In the genomic region with DNA sequence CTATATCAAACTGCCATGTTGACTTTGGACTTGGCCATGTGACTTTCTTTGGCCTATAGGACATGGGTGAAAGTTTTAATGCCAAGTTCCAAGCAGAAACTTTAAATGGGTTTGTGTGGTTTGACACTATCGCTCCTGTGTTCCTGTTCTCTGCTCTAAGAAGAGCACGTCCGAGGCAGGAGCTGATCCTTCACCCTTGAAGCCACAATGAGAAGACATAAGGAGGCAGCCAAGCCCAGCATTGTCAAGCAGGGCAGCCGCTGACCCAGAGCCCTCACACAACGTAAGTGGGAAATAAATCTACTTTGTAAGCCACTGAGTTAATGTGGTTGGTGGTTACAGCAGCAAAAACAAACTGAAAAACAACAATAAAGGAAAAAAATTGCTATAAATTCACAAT, we compare ENCODE assay signal across 2 cellular contexts.
A peak's percentile ranks its signal among the peaks of the same experiment; 100 is the strongest.
TF ChIP-seq lines count a peak whose summit lies in the region.

No MANE protein-coding gene starts in this region.

TF ChIP-seq in HepG2, 621 proteins besides CTCF, POLR2A, EP300 and RAD21:
- peak; percentile 68 for TF ChIP-seq MNT (IDR thresholded peaks at IDR 0.05)
- TF ChIP-seq, protein P1, sequence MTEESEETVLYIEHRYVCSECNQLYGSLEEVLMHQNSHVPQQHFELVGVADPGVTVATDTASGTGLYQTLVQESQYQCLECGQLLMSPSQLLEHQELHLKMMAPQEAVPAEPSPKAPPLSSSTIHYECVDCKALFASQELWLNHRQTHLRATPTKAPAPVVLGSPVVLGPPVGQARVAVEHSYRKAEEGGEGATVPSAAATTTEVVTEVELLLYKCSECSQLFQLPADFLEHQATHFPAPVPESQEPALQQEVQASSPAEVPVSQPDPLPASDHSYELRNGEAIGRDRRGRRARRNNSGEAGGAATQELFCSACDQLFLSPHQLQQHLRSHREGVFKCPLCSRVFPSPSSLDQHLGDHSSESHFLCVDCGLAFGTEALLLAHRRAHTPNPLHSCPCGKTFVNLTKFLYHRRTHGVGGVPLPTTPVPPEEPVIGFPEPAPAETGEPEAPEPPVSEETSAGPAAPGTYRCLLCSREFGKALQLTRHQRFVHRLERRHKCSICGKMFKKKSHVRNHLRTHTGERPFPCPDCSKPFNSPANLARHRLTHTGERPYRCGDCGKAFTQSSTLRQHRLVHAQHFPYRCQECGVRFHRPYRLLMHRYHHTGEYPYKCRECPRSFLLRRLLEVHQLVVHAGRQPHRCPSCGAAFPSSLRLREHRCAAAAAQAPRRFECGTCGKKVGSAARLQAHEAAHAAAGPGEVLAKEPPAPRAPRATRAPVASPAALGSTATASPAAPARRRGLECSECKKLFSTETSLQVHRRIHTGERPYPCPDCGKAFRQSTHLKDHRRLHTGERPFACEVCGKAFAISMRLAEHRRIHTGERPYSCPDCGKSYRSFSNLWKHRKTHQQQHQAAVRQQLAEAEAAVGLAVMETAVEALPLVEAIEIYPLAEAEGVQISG (CRISPR knock-in tag; IDR thresholded peaks at IDR 0.05) = no peak

TF ChIP-seq in GM12878, 131 proteins besides CTCF, POLR2A, EP300 and RAD21 (continued from another document):
- TF ChIP-seq, protein P2, sequence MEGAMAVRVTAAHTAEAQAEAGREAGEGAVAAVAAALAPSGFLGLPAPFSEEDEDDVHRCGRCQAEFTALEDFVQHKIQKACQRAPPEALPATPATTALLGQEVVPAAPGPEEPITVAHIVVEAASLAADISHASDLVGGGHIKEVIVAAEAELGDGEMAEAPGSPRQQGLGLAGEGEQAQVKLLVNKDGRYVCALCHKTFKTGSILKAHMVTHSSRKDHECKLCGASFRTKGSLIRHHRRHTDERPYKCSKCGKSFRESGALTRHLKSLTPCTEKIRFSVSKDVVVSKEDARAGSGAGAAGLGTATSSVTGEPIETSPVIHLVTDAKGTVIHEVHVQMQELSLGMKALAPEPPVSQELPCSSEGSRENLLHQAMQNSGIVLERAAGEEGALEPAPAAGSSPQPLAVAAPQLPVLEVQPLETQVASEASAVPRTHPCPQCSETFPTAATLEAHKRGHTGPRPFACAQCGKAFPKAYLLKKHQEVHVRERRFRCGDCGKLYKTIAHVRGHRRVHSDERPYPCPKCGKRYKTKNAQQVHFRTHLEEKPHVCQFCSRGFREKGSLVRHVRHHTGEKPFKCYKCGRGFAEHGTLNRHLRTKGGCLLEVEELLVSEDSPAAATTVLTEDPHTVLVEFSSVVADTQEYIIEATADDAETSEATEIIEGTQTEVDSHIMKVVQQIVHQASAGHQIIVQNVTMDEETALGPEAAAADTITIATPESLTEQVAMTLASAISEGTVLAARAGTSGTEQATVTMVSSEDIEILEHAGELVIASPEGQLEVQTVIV (IDR thresholded peaks at IDR 0.05; ENCODE audit: borderline replicate concordance, partially characterized antibody) = no peak
- no peak for TF ChIP-seq CREB1 (IDR thresholded peaks at IDR 0.05; ENCODE audit: low read depth)
- TF ChIP-seq RFX5 (IDR thresholded peaks at IDR 0.05; ENCODE audit: low read depth, low read length) = no peak
- TF ChIP-seq NRF1 (conservative IDR thresholded peaks at IDR 0.05; ENCODE audit: low read depth, low read length) = no peak
- no peak for TF ChIP-seq BHLHE40 (IDR thresholded peaks at IDR 0.05; ENCODE audit: borderline replicate concordance in 1 of 2, low read depth in 2 of 2, low read length in 1 of 2)
- TF ChIP-seq PRDM15 (CRISPR knock-in tag; IDR thresholded peaks at IDR 0.05) = no peak
- no peak for TF ChIP-seq LARP7 (IDR thresholded peaks at IDR 0.05)
- TF ChIP-seq, protein P3, sequence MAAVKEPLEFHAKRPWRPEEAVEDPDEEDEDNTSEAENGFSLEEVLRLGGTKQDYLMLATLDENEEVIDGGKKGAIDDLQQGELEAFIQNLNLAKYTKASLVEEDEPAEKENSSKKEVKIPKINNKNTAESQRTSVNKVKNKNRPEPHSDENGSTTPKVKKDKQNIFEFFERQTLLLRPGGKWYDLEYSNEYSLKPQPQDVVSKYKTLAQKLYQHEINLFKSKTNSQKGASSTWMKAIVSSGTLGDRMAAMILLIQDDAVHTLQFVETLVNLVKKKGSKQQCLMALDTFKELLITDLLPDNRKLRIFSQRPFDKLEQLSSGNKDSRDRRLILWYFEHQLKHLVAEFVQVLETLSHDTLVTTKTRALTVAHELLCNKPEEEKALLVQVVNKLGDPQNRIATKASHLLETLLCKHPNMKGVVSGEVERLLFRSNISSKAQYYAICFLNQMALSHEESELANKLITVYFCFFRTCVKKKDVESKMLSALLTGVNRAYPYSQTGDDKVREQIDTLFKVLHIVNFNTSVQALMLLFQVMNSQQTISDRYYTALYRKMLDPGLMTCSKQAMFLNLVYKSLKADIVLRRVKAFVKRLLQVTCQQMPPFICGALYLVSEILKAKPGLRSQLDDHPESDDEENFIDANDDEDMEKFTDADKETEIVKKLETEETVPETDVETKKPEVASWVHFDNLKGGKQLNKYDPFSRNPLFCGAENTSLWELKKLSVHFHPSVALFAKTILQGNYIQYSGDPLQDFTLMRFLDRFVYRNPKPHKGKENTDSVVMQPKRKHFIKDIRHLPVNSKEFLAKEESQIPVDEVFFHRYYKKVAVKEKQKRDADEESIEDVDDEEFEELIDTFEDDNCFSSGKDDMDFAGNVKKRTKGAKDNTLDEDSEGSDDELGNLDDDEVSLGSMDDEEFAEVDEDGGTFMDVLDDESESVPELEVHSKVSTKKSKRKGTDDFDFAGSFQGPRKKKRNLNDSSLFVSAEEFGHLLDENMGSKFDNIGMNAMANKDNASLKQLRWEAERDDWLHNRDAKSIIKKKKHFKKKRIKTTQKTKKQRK (IDR thresholded peaks at IDR 0.05; ENCODE audit: low read depth, low read length) = no peak
- TF ChIP-seq IRF3 (IDR thresholded peaks at IDR 0.05) = no peak
- no peak for TF ChIP-seq PML (IDR thresholded peaks at IDR 0.05; ENCODE audit: low read length)
- TF ChIP-seq ATF2 (IDR thresholded peaks at IDR 0.05; ENCODE audit: low read length) = no peak
- no peak for TF ChIP-seq PBX3 (IDR thresholded peaks at IDR 0.05; ENCODE audit: insufficient replicate concordance, low read depth, low read length)
- no peak for TF ChIP-seq CHD1 (IDR thresholded peaks at IDR 0.05; ENCODE audit: low read depth, low read length)
TF ChIP-seq in GM12878: peak in this region for 0.
